In the genomic region with DNA sequence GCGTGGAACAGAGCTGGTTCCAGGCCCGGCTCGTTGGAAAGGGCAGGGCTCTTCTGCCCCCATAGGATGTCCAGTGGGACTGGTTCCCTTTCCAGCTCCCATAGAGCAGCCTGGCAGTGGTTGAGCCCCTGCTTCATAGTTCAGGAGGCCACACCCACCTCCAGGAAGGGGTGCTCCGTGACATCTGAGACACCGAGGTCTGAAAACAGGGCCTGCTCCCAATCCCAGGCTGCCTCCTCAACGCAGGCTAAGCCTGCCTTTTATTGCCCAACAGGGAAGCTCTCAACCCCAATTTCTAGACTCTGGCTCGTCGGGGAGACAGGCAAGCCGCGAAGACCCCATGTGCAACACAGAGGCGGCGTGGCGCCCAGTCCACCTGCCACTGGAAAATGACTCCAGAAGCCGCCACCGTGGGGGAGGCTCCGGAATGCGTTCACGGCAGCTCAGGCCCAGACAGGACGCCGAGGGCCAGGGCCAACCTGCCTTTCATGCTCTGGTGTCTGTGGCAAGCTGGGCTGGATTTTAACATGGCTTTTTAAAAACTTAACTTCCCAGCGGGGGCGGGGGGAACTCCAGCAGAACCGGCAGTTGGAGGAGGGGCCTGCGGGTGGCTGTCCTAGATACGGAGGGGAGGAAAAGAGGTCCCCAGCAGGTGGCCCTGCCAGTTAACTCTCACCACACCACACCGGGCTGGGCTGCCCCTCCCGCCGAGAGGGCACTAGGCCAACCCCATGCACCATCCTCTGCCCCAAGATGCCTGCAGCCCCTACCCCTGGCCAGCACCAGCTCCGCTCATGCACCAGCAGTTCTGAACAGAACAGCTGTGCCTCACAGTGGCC, we compare ENCODE assay signal across 8 cellular contexts. TPM values are rescaled to one million over a fixed set of nuclear protein-coding genes. Genes with fewer than 3 reads are reported as not detected.
A peak's percentile ranks its signal among the peaks of the same experiment; 100 is the strongest.
DNase-seq lines count a peak whose midpoint lies in the region; FAIRE-seq lines count a peak whose summit lies in the region.

No MANE protein-coding gene starts in this region.

- H3K9me3 ChIP-seq in NT2/D1 (ENCODE audit: insufficient read depth, low read length) (no peaks in the 10 kb centered on the region), small intestine (ENCODE audit: control insufficient read depth, low read depth) (no peaks in the 10 kb centered on the region)

- H3K27ac ChIP-seq in small intestine (ENCODE audit: low read depth in 1 of 2, low read length in 1 of 2), result no peak overlapping the region

- H3K27me3 ChIP-seq in NT2/D1 (ENCODE audit: insufficient read depth, insufficient read length) (no peaks in the 10 kb centered on the region), small intestine (ENCODE audit: control insufficient read depth in 2 of 2, insufficient read depth in 2 of 2, low read length in 2 of 2) (no peaks in the 10 kb centered on the region)

- FAIRE-seq in small intestine (lab: Jason Lieb, UNC), result no peak

- peaks cover 30% of the 10 kb centered on the region for H3K4me1 ChIP-seq in NT2/D1 (ENCODE audit: insufficient read depth, insufficient read length)
- no peaks in the 10 kb centered on the region for H3K4me1 ChIP-seq in small intestine (ENCODE audit: control insufficient read depth in 2 of 2, insufficient read depth in 1 of 2, low read depth in 1 of 2, low read length in 1 of 2)

- peaks cover 80% of the 10 kb centered on the region for H3K36me3 ChIP-seq in NT2/D1 (ENCODE audit: insufficient read depth, insufficient read length, low read length)
- peaks cover 11 to 29% of the 10 kb centered on the region in 2 donors for H3K36me3 ChIP-seq in small intestine (ENCODE audit: control insufficient read depth in 2 of 2, insufficient read depth in 2 of 2, low read length in 2 of 2)

- 50 to 73% (median 71%) methylated on average over 27 to 29 of the region's 29 CpGs for WGBS in small intestine, 3 donors

- H3K4me3 ChIP-seq in NT2/D1 (ENCODE audit: insufficient read length, low read depth), result no peak overlapping the region
- H3K4me3 ChIP-seq in small intestine (ENCODE audit: low read depth in 1 of 2, low read length in 2 of 2), result no peak overlapping the region

- H3K9ac ChIP-seq in NT2/D1 (ENCODE audit: insufficient read length, low read depth), result peak overlapping the region; percentile 53

- DNase-seq in C1 segment of cervical spinal cord (lab: John Stamatoyannopoulos, UW), result peak in 12 of 14 donors; percentile 30 to 75 (median 46)
- DNase-seq in NT2/D1 (ENCODE audit: low read depth, low spot score), result peak; percentile 57
- DNase-seq in anterior cingulate cortex (lab: John Stamatoyannopoulos, UW), result peak in 50 of 58 donors; percentile 8 to 87 (median 53)
- peak; percentile 91 for DNase-seq in left kidney (ENCODE audit: low read depth, low spot score)
- peak; percentile 8 to 40 for DNase-seq in stimulated activated CD8-positive, alpha-beta memory T cell treated with anti-CD3 and anti-CD28 coated beads, Interleukin-7, amount 100 ng/mL, for 4 hours (ENCODE audit: low read depth in 2 of 2)
- DNase-seq in UCSD-AML1 (lab: John Stamatoyannopoulos, UW; ENCODE audit: unreplicated experiment), result no peak
- no peak for DNase-seq in small intestine
- no peak for DNase-seq in GM19240 (ENCODE audit: insufficient read length, low spot score)

RNA-seq across cellular contexts. Expression of a gene that starts 17.9 kb away (rescaled TPM):
- 1 to 10 TPM in 1 of 3 donors, under 1 TPM in 2; 0.69 to 1.3 (median 0.81) TPM for polyA plus RNA-seq in small intestine

RNA-seq across cellular contexts. Expression of a gene that starts 36.9 kb away (rescaled TPM):
- polyA plus RNA-seq in small intestine, result 10 to 100 TPM; 38.8 to 83.2 (median 78.4) TPM

RNA-seq across cellular contexts. Expression of a gene that starts 37.2 kb away (rescaled TPM):
- polyA plus RNA-seq in small intestine, result 10 to 100 TPM; 44.0 to 63.5 (median 47.3) TPM

Comparison
In these comparisons a context has a peak if more than half of its experiments do, and no peak if none do; other contexts are left out.
1. DNase-seq: peak in C1 segment of cervical spinal cord (12 of 14), NT2/D1 (single experiment), anterior cingulate cortex (50 of 58), left kidney (single experiment) and stimulated activated CD8-positive, alpha-beta memory T cell treated with anti-CD3 and anti-CD28 coated beads, Interleukin-7, amount 100 ng/mL, for 4 hours (2 of 2); none in UCSD-AML1 (single experiment), small intestine (single experiment) and GM19240 (single experiment).